ENCODE assay signal across 9 cellular contexts in genomic region chr20:50958733-50959542, GRCh38. TPM values are rescaled to one million over a fixed set of nuclear protein-coding genes. Genes with fewer than 3 reads are reported as not detected.
DNase-seq lines count a peak whose midpoint lies in the region; ATAC-seq, FAIRE-seq and TF ChIP-seq lines count a peak whose summit lies in the region.
"Had no signal": no experiment of that assay in that cellular context is flagged by ENCODE, and none has a peak within 500 bp of the region (broad histone marks: within the 10 kb centered on the region; RNA-seq: fewer than 3 reads in every experiment).

Gene MOCS3, plus strand, starts transcription at chr20:50958818. Its CDS starts 25 bp downstream, at chr20:50958843.

- FAIRE-seq in H1 (lab: Jason Lieb, UNC), result no peak
- FAIRE-seq: TTC549 had no signal

- H3K27ac ChIP-seq in H1 (ENCODE audit: low read depth, low read length) (peak within 1 kb of the TSS; percentile 98), mesodermal cell (ENCODE audit: low read depth, low read length, severe bottlenecking) (peak within 1 kb of the TSS; percentile 95)

- 3% methylated on average over 64 of the region's 65 CpGs; no CpG with 5 or more reads in 1 of the 2 experiments for WGBS in H1 (ENCODE audit: extremely low coverage in 1 of 2, insufficient coverage in 1 of 2, insufficient read length in 1 of 2, insufficient replicate concordance in 2 of 2, low coverage in 1 of 2, low lambda C conversion rate in 2 of 2, missing lambda C conversion rate in 1 of 2), 2 experiments
- WGBS in mesodermal cell (ENCODE audit: insufficient coverage in 2 of 2), 2 experiments, result 3 to 5% methylated on average over 58 to 62 of the region's 65 CpGs

- H2AK5ac ChIP-seq in H1 (ENCODE audit: low read depth, low read length), result peak within 1 kb of the TSS; percentile 94; the same call in 1 of the 2 replicates

- H3K4ac ChIP-seq in H1 (replicated peaks; ENCODE audit: insufficient read length, low read depth, low read length), result peak within 1 kb of the TSS; percentile 80

- peak within 1 kb of the TSS; percentile 18; the same call in 1 of the 2 replicates for H2BK12ac ChIP-seq in H1 (ENCODE audit: low read depth, low read length)

- peak within 1 kb of the TSS; percentile 65 for H4K91ac ChIP-seq in H1 (replicated peaks; ENCODE audit: insufficient read length, low read length)

- POLR2A ChIA-PET in H1 (lab: Charles Lee; ENCODE audit: partially characterized antibody), result interaction anchor here (0.6 to 2.7 kb wide), 21 partner anchors 9 to 841 kb away, joined by 3 to 44 read pairs (median 4); partner anchors contain the start of genes ADNP and BCAS4

- peaks cover 15% of the 10 kb centered on the region for H3K23me2 ChIP-seq in H1 (ENCODE audit: low read depth, low read length)

- H3K4me3 ChIP-seq in H1 (ENCODE audit: extremely low read depth in 1 of 4, insufficient read depth in 2 of 4, low read depth in 3 of 4, low read length in 4 of 4), result peak within 1 kb of the TSS; percentile 77 to 99 (median 94)
- H3K4me3 ChIP-seq in mesodermal cell (ENCODE audit: extremely low read depth, insufficient read depth, low read length, poor library complexity, severe bottlenecking), result peak within 1 kb of the TSS; percentile 99

- no peak within 1 kb of the TSS for H3K18ac ChIP-seq in H1 (ENCODE audit: extremely low read depth, low read length)

- no peak for TF ChIP-seq RAD21 in H1 (IDR thresholded peaks at IDR 0.05 in 1 of 2, conservative IDR thresholded peaks at IDR 0.05 in 1 of 2; ENCODE audit: low read depth in 2 of 2, low read length in 2 of 2)

- peaks cover 16 to 20% of the 10 kb centered on the region in 2 experiments for H4K20me1 ChIP-seq in H1 (replicated peaks in 1 of 2; ENCODE audit: control insufficient read depth in 1 of 2, insufficient read depth in 2 of 2, low read length in 2 of 2)

- H2BK5ac ChIP-seq in H1 (ENCODE audit: low read depth, low read length), result peak within 1 kb of the TSS; percentile 91

- peaks cover 0 to 10% (median 2%) of the 10 kb centered on the region in 4 experiments; a peak in 2 of 8 replicates for H3K36me3 ChIP-seq in H1 (ENCODE audit: control insufficient read depth in 2 of 4, insufficient read depth in 4 of 4, low read length in 3 of 4)
- peaks cover 38% of the 10 kb centered on the region for H3K36me3 ChIP-seq in mesodermal cell (ENCODE audit: control insufficient read depth, insufficient read depth, low read length)

- H3K14ac ChIP-seq in H1 (ENCODE audit: insufficient read length), result no peak within 1 kb of the TSS

- H3K4me1 ChIP-seq in H1 (replicated peaks in 1 of 4; ENCODE audit: control insufficient read depth in 3 of 4, insufficient read depth in 4 of 4, low read length in 3 of 4) (peaks cover 4 to 8% (median 6%) of the 10 kb centered on the region in 4 experiments), mesodermal cell (ENCODE audit: control insufficient read depth, insufficient read depth, low read length, poor library complexity, severe bottlenecking) (peaks cover 9% of the 10 kb centered on the region)

- TF ChIP-seq POLR2A in H1 (IDR thresholded peaks at IDR 0.05; ENCODE audit: control extremely low read depth in 1 of 2, low read depth in 2 of 2, low read length in 2 of 2), result no peak

- peak within 1 kb of the TSS; percentile 97 for H4K8ac ChIP-seq in H1 (ENCODE audit: extremely low read depth, insufficient read depth, low read length)

- ATAC-seq in GM18519 (IDR thresholded peaks at IDR 0.05; ENCODE audit: low FRiP score, unreplicated experiment) (peak; percentile 60), HG03060 (IDR thresholded peaks at IDR 0.05; ENCODE audit: low read depth, unreplicated experiment) (peak; percentile 71)

- CTCF ChIA-PET in H1 (lab: Charles Lee; ENCODE audit: partially characterized antibody), result interaction anchor here (1.2 to 2.4 kb wide), 4 partner anchors 10 to 165 kb away, joined by 4 to 6 read pairs (median 5); no protein-coding TSS in a partner anchor

- no peak within 1 kb of the TSS for H3K23ac ChIP-seq in H1 (ENCODE audit: insufficient read length)

- H2BK15ac ChIP-seq in H1 (ENCODE audit: low read length), result no peak within 1 kb of the TSS

- H4K5ac ChIP-seq in H1 (ENCODE audit: insufficient read length, low read depth, low read length), result peak within 1 kb of the TSS; percentile 93

- DNase-seq in AG08396 (ENCODE audit: low spot score), result peak; percentile 81
- DNase-seq in NK-92 treated with Interleukin-12 subunit alpha and Interleukin-12 subunit beta, amount 100 ng/mL, for 24 hours (lab: John Stamatoyannopoulos, UW), result peak; percentile 70
- DNase-seq in activated CD8-positive, alpha-beta memory T cell treated with anti-CD3 and anti-CD28 coated beads, Interleukin-2, amount 50 U/mL, for 1 hour (ENCODE audit: extremely low read depth), result peak; percentile 68
- peak; percentile 38 to 78 for DNase-seq in H1 (ENCODE audit: low read depth in 1 of 2, low spot score in 2 of 2)
- DNase-seq in stimulated activated CD8-positive, alpha-beta memory T cell treated with anti-CD3 and anti-CD28 coated beads, Interleukin-15, amount 100 ng/mL, for 48 hours (ENCODE audit: low read depth in 2 of 2), result peak; percentile 66 to 70

- H3K79me2 ChIP-seq in H1 (ENCODE audit: control insufficient read depth in 1 of 2, insufficient read depth in 2 of 2, low read length in 2 of 2), result peaks cover 23 to 66% of the 10 kb centered on the region in 2 experiments

- H3K9me3 ChIP-seq in H1 (ENCODE audit: insufficient read depth in 2 of 2, low read depth in 1 of 2, low read length in 1 of 2), result no peaks in the 10 kb centered on the region
- H3K9me3 ChIP-seq in mesodermal cell (ENCODE audit: control insufficient read depth, low read length), result no peaks in the 10 kb centered on the region

- peak within 1 kb of the TSS; percentile 95 for H2AFZ ChIP-seq in H1 (ENCODE audit: low read length)

- no peak for TF ChIP-seq CTCF in H1 (IDR thresholded peaks at IDR 0.05; ENCODE audit: control extremely low read depth in 1 of 3, insufficient read depth in 1 of 3, low read depth in 1 of 3, low read length in 3 of 3)

- peaks cover 8% of the 10 kb centered on the region; the same call in 1 of the 2 replicates for H3K79me1 ChIP-seq in H1 (ENCODE audit: low read depth, low read length)

- H2BK20ac ChIP-seq in H1 (ENCODE audit: low read length), result no peak within 1 kb of the TSS

- no peaks in the 10 kb centered on the region for H3K27me3 ChIP-seq in H1 (replicated peaks in 1 of 4; ENCODE audit: control insufficient read depth in 3 of 4, extremely low read depth in 1 of 4, insufficient read depth in 3 of 4, low read length in 3 of 4)

- H2BK120ac ChIP-seq in H1 (replicated peaks; ENCODE audit: low read depth, low read length), result no peak within 1 kb of the TSS

- peak within 1 kb of the TSS; percentile 78 to 97 (median 86) for H3K9ac ChIP-seq in H1 (replicated peaks in 1 of 4; ENCODE audit: extremely low read depth in 1 of 4, low read depth in 3 of 4, low read length in 3 of 4)

- TF ChIP-seq EP300 in H1 (IDR thresholded peaks at IDR 0.05; ENCODE audit: borderline replicate concordance in 1 of 2, low read depth in 2 of 2, low read length in 2 of 2), result no peak

- H3K4me2 ChIP-seq in H1 (ENCODE audit: insufficient read depth in 1 of 2, low read depth in 2 of 2, low read length in 2 of 2), result peak within 1 kb of the TSS; percentile 96 to 98

- H3K56ac ChIP-seq in H1 (replicated peaks; ENCODE audit: insufficient read length, low read depth, low read length), result peak within 1 kb of the TSS; percentile 40

TF ChIP-seq in H1, 55 proteins besides CTCF, POLR2A, EP300 and RAD21 (continues in another document):
- TF ChIP-seq TCF12 (IDR thresholded peaks at IDR 0.05; ENCODE audit: low read depth, low read length) (no peak), SIN3A (conservative IDR thresholded peaks at IDR 0.05 in 1 of 2, IDR thresholded peaks at IDR 0.05 in 1 of 2; ENCODE audit: low read depth in 1 of 2, low read length in 2 of 2) (peak; percentile 46 to 57; a peak in 3 of 4 replicates), CHD1 (IDR thresholded peaks at IDR 0.05; ENCODE audit: low read depth, low read length) (no peak), NRF1 (IDR thresholded peaks at IDR 0.05; ENCODE audit: low read depth, low read length) (no peak), KDM5A (IDR thresholded peaks at IDR 0.05; ENCODE audit: low read length) (peak; percentile 91), RFX5 (IDR thresholded peaks at IDR 0.05; ENCODE audit: borderline replicate concordance, low read depth, low read length) (no peak), TAF1 (IDR thresholded peaks at IDR 0.05; ENCODE audit: low read depth, low read length) (no peak), E2F6 (IDR thresholded peaks at IDR 0.05) (no peak), JUN (IDR thresholded peaks at IDR 0.05; ENCODE audit: low read depth, low read length) (no peak), CEBPB (IDR thresholded peaks at IDR 0.05; ENCODE audit: low read depth, low read length) (no peak), SUZ12 (IDR thresholded peaks at IDR 0.05; ENCODE audit: low read length) (no peak), SRF (IDR thresholded peaks at IDR 0.05; ENCODE audit: low read depth, low read length) (no peak), HDAC6 (IDR thresholded peaks at IDR 0.05; ENCODE audit: low read depth, low read length) (no peak), SIX5 (IDR thresholded peaks at IDR 0.05; ENCODE audit: low read depth, low read length) (no peak), BCL11A (IDR thresholded peaks at IDR 0.05; ENCODE audit: low read depth in 2 of 2, low read length in 2 of 2) (no peak), CTBP2 (IDR thresholded peaks at IDR 0.05; ENCODE audit: borderline replicate concordance, insufficient read depth, insufficient read length, low read length) (no peak), SP2 (IDR thresholded peaks at IDR 0.05; ENCODE audit: low read length) (no peak), CBX5 (IDR thresholded peaks at IDR 0.05; ENCODE audit: low read depth, low read length) (no peak), SIRT6 (IDR thresholded peaks at IDR 0.05; ENCODE audit: low read length) (no peak)

RNA-seq across cellular contexts. Expression of gene MOCS3, which starts in this region (rescaled TPM):
- 6.1 and 6.3 TPM in 2 replicates for total RNA-seq in H1 (2021; fragmentation: NEBNext Ultra II Directional; extraction: Animal tissue kit (Norgen Biotek cat#: 25700))
- polyA plus RNA-seq in H1 (2011; rRNA removed), result 6.2 and 8.1 TPM in 2 replicates
- 6.4 TPM for polyA plus RNA-seq in H1 (2011; cell fraction: cytosol; rRNA removed)
- 4.9 TPM for polyA plus RNA-seq in H1 (2011; cell fraction: nucleus; rRNA removed)
- polyA plus RNA-seq in H1 (2012, experiment 1 of 2), result 2.8 to 4.9 TPM (median 4.3 TPM) in 4 replicates
- 4.4 TPM for polyA plus RNA-seq in H1 (2012, experiment 2 of 2)
- 3.5 TPM for polyA plus RNA-seq in H1 (2013, experiment 1 of 2)
- 3.3 TPM for polyA plus RNA-seq in H1 (2013, experiment 2 of 2)
- polyA minus RNA-seq in H1 (2011; rRNA and poly(A)+ RNA removed), result 7.7 and 8.5 TPM in 2 replicates
- 4.9 TPM for polyA minus RNA-seq in H1 (2011; cell fraction: cytosol; rRNA and poly(A)+ RNA removed)
- 7.2 TPM for polyA minus RNA-seq in H1 (2011; cell fraction: nucleus; rRNA and poly(A)+ RNA removed)
- 4.0 TPM for polyA plus RNA-seq in mesodermal cell (2013, experiment 1 of 2)
- polyA plus RNA-seq in mesodermal cell (2013, experiment 2 of 2), result 3.6 TPM

Comparison
In these comparisons a context has a peak if more than half of its experiments do, and no peak if none do; other contexts are left out.
1. Peak in every context shown above with its lines: DNase-seq, ATAC-seq, H3K4me3 ChIP-seq and H3K27ac ChIP-seq.